2 cellular contexts compared by ENCODE assay signal in genomic region chr4:110211770-110212061, GRCh38.
TF ChIP-seq lines count a peak whose summit lies in the region.

No MANE protein-coding gene starts in this region.

TF ChIP-seq in HCT116, 20 proteins besides CTCF, POLR2A, EP300 and RAD21:
- TF ChIP-seq ELF1 (IDR thresholded peaks at IDR 0.05; ENCODE audit: borderline replicate concordance, low read depth) (no peak), TCF7L2 (IDR thresholded peaks at IDR 0.05; ENCODE audit: borderline replicate concordance, extremely low read depth, insufficient read depth, insufficient read length) (no peak), MAX (IDR thresholded peaks at IDR 0.05) (no peak), FOSL1 (IDR thresholded peaks at IDR 0.05; ENCODE audit: low read depth) (no peak), JUND (IDR thresholded peaks at IDR 0.05) (no peak), EZH2phosphoT487 (IDR thresholded peaks at IDR 0.05; ENCODE audit: borderline replicate concordance) (no peak), CEBPB (IDR thresholded peaks at IDR 0.05; ENCODE audit: low read depth) (no peak)

TF ChIP-seq in K562, 482 proteins besides CTCF, POLR2A, EP300 and RAD21:
- no peak for TF ChIP-seq BRD4 (IDR thresholded peaks at IDR 0.05)
- TF ChIP-seq HNRNPLL (IDR thresholded peaks at IDR 0.05; ENCODE audit: low read depth, low read length, poor library complexity, severe bottlenecking), result no peak
- no peak for TF ChIP-seq ARID2 (IDR thresholded peaks at IDR 0.05)
- TF ChIP-seq HDAC6 (IDR thresholded peaks at IDR 0.05; ENCODE audit: low read depth, low read length), result no peak
- no peak for TF ChIP-seq ZFP91 (CRISPR knock-in tag; IDR thresholded peaks at IDR 0.05)
- no peak for TF ChIP-seq IRF1 (CRISPR knock-in tag; IDR thresholded peaks at IDR 0.05; ENCODE audit: borderline replicate concordance)
